ENCODE assay signal across 8 cellular contexts in the genomic region with DNA sequence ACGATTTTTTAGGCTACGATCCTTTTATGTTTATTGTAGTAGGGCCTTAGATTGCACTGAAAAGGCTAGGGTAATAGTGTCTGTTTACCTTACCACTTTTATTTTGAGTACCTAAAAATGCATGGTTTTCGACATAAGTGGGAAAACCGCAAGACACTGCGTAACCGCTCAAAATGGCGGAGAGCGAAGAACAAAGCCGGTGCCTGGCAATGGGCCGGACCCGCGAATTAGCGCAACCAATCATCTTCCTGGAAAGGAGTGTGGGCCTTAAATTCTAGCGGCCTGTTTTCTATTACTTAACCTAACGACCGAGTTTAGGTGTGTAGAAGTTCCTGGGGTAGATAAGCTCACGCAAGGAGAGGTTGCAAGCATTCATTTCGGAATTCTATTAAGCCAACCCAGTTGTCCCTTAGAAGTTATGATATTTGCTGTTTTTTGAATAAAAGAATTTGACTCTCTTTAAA.
A peak's percentile ranks its signal among the peaks of the same experiment; 100 is the strongest.
DNase-seq lines count a peak whose midpoint lies in the region; ATAC-seq, FAIRE-seq and TF ChIP-seq lines count a peak whose summit lies in the region.

No MANE protein-coding gene starts in this region.

- RAD21 ChIA-PET in GM12878 (lab: Charles Lee; ENCODE audit: unreplicated experiment), result interaction anchor here (2.9 kb wide), 1 partner anchor 11 kb away, joined by 26 read pairs; a partner anchor contains a TSS

- DNase-seq in EH (ENCODE audit: low read depth) (peak; percentile 91), HFF-Myc (ENCODE audit: extremely low read depth, low read depth) (no peak), NCI-H187 treated with DMSO at 0.1 percent for 48 hours (lab: John Stamatoyannopoulos, UW) (peak; percentile 38), T-helper 9 cell (peak; percentile 60), GM12878 (ENCODE audit: low read depth, low spot score) (no peak), AML-193 (lab: John Stamatoyannopoulos, UW) (no peak)

- SMC1A ChIA-PET in GM12878 (lab: Charles Lee; ENCODE audit: uncharacterized antibody, unreplicated experiment), result interaction anchor here (1.2 to 2.3 kb wide), 4 partner anchors 11 to 80 kb away, joined by 3 to 14 read pairs (median 8); a partner anchor contains a TSS

- TF ChIP-seq RAD21 in GM12878 (IDR thresholded peaks at IDR 0.05; ENCODE audit: insufficient read depth, low read depth, low read length), result no peak

- peak; percentile 44 for FAIRE-seq in GM12878 (lab: Jason Lieb, UNC)

- H3K9ac ChIP-seq in GM12878 (ENCODE audit: control insufficient read depth, insufficient read depth, low read length) (peak overlapping the region; percentile 95), iPS-18a (ENCODE audit: low read length) (peak overlapping the region; percentile 98), skeletal muscle tissue (ENCODE audit: low read depth in 1 of 3, low read length in 3 of 3) (peak overlapping the region in 2 of 3 donors; percentile 72 to 76)

- peak; percentile 77 for ATAC-seq in GM12878

- H3K36me3 ChIP-seq in GM12878 (ENCODE audit: control insufficient read depth in 2 of 2, insufficient read depth in 2 of 2, low read length in 1 of 2) (no peaks in the 10 kb centered on the region), iPS-18a (ENCODE audit: control insufficient read depth, low read depth, low read length) (no peaks in the 10 kb centered on the region), skeletal muscle tissue (ENCODE audit: control insufficient read depth in 3 of 3, insufficient read depth in 3 of 3, low read length in 3 of 3) (no peaks in the 10 kb centered on the region)

- H3K79me2 ChIP-seq in GM12878 (ENCODE audit: control insufficient read depth, insufficient read depth, low read length), result peaks cover 8% of the 10 kb centered on the region

- peak; percentile 67 for TF ChIP-seq POLR2A in GM12878 (IDR thresholded peaks at IDR 0.05; ENCODE audit: low read depth, low read length)

- H3K4me1 ChIP-seq in GM12878 (ENCODE audit: control insufficient read depth, insufficient read depth, low read length) (peaks cover 14% of the 10 kb centered on the region), iPS-18a (ENCODE audit: control insufficient read depth, low read depth, low read length) (peaks cover 33% of the 10 kb centered on the region), skeletal muscle tissue (ENCODE audit: control insufficient read depth in 3 of 3, insufficient read depth in 3 of 3, low read length in 3 of 3) (peaks cover 0 to 5% (median 4%) of the 10 kb centered on the region in 3 donors)

- H4K20me1 ChIP-seq in GM12878 (ENCODE audit: control insufficient read depth, insufficient read depth), result no peaks in the 10 kb centered on the region

- in situ Hi-C loops in GM12878 (cut with MboI), result no loop called here

- H3K27ac ChIP-seq in GM12878 (ENCODE audit: control insufficient read depth, insufficient read depth) (peak overlapping the region; percentile 96), iPS-18a (ENCODE audit: low read length) (peak overlapping the region; percentile 100), skeletal muscle tissue (ENCODE audit: low read depth, low read length) (peak overlapping the region; percentile 77)

- POLR2A ChIA-PET in GM12878 (lab: Charles Lee), result interaction anchor here (0.7 to 5.2 kb wide), 6 partner anchors 10 to 53 kb away, joined by 3 to 57 read pairs (median 4); a partner anchor contains a TSS

- H3K4me2 ChIP-seq in GM12878 (ENCODE audit: control insufficient read depth, insufficient read depth), result peak overlapping the region; percentile 97

- peak overlapping the region; percentile 68 for H3K4me3 ChIP-seq in HFF-Myc (replicated peaks; ENCODE audit: low read depth, low read length)
- peak overlapping the region; percentile 72 for H3K4me3 ChIP-seq in GM12878
- peak overlapping the region; percentile 76 for H3K4me3 ChIP-seq in iPS-18a (ENCODE audit: low read length)
- peak overlapping the region; percentile 53 to 80 (median 68) for H3K4me3 ChIP-seq in skeletal muscle tissue (ENCODE audit: low read length in 3 of 3)

- no peaks in the 10 kb centered on the region for H3K27me3 ChIP-seq in GM12878 (replicated peaks in 1 of 2; ENCODE audit: control insufficient read depth in 2 of 2, insufficient read depth in 2 of 2, low read length in 1 of 2)
- H3K27me3 ChIP-seq in iPS-18a (ENCODE audit: control insufficient read depth, insufficient read depth, low read length), result no peaks in the 10 kb centered on the region
- peaks cover 36 to 66% (median 57%) of the 10 kb centered on the region in 3 donors for H3K27me3 ChIP-seq in skeletal muscle tissue (ENCODE audit: control insufficient read depth in 3 of 3, insufficient read depth in 3 of 3, low read length in 3 of 3)

- no peaks in the 10 kb centered on the region for H3K9me3 ChIP-seq in GM12878 (replicated peaks; ENCODE audit: control insufficient read depth, insufficient read depth, low read length)
- H3K9me3 ChIP-seq in iPS-18a (ENCODE audit: control insufficient read depth, low read depth, low read length), result no peaks in the 10 kb centered on the region
- H3K9me3 ChIP-seq in skeletal muscle tissue (ENCODE audit: control insufficient read depth in 3 of 3, low read length in 3 of 3), result no peaks in the 10 kb centered on the region

- CTCF ChIA-PET in GM12878 (lab: Yijun Ruan, JAX), result interaction anchor here (1.0 to 1.9 kb wide), 5 partner anchors 9 to 45 kb away, joined by 3 to 6 read pairs (median 4); a partner anchor contains a TSS

- no peak for TF ChIP-seq EP300 in GM12878 (IDR thresholded peaks at IDR 0.05; ENCODE audit: borderline replicate concordance in 1 of 2, control insufficient read depth in 1 of 2, low read depth in 2 of 2, low read length in 2 of 2)

- intact Hi-C loops in GM12878 (cut with micrococcal nuclease; ENCODE audit: unreplicated experiment), result loop anchor here (1.0 to 2.0 kb wide), 2 partner anchors 11 to 68 kb away; a partner anchor contains a TSS

- BruUV-seq in GM12878 (replicated peaks; lab: Mats Ljungman, UMichigan), result no TSS peak

- H2AFZ ChIP-seq in GM12878 (ENCODE audit: control insufficient read depth, low read depth, low read length), result peak overlapping the region; percentile 83; the same call in 1 of the 2 replicates

- WGBS in GM12878 (ENCODE audit: insufficient coverage, insufficient replicate concordance, low lambda C conversion rate, missing lambda C conversion rate), result 2% methylated on average over 18 of the region's 18 CpGs

- TF ChIP-seq CTCF in HFF-Myc (IDR thresholded peaks at IDR 0.05; ENCODE audit: low read depth, low read length, missing control alignments), result no peak
- TF ChIP-seq CTCF in GM12878 (IDR thresholded peaks at IDR 0.05 in 2 of 3, conservative IDR thresholded peaks at IDR 0.05 in 1 of 3; ENCODE audit: control insufficient read depth in 2 of 3, extremely low read depth in 1 of 3, insufficient read depth in 1 of 3, low read depth in 3 of 3, low read length in 3 of 3), result no peak

TF ChIP-seq in GM12878, 131 proteins besides CTCF, POLR2A, EP300 and RAD21 (continues in another document):
- TF ChIP-seq, protein P1, sequence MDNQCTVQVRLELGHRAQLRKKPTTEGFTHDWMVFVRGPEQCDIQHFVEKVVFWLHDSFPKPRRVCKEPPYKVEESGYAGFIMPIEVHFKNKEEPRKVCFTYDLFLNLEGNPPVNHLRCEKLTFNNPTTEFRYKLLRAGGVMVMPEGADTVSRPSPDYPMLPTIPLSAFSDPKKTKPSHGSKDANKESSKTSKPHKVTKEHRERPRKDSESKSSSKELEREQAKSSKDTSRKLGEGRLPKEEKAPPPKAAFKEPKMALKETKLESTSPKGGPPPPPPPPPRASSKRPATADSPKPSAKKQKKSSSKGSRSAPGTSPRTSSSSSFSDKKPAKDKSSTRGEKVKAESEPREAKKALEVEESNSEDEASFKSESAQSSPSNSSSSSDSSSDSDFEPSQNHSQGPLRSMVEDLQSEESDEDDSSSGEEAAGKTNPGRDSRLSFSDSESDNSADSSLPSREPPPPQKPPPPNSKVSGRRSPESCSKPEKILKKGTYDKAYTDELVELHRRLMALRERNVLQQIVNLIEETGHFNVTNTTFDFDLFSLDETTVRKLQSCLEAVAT (IDR thresholded peaks at IDR 0.05), result peak; percentile 35; the same call in 1 of the 2 replicates
- TF ChIP-seq POLR2AphosphoS2 (IDR thresholded peaks at IDR 0.05; ENCODE audit: low read depth, low read length), result peak; percentile 56; the same call in 1 of the 2 replicates
- peak; percentile 94 for TF ChIP-seq BACH1 (IDR thresholded peaks at IDR 0.05; ENCODE audit: borderline replicate concordance)
- TF ChIP-seq ATF2 (IDR thresholded peaks at IDR 0.05; ENCODE audit: low read length), result peak; percentile 33; the same call in 1 of the 2 replicates
- peak; percentile 78; the same call in 1 of the 2 replicates for TF ChIP-seq PML (IDR thresholded peaks at IDR 0.05; ENCODE audit: low read length)
- peak; percentile 96 for TF ChIP-seq YY1 (IDR thresholded peaks at IDR 0.05; ENCODE audit: low read depth, low read length)
- no peak for TF ChIP-seq RB1 (IDR thresholded peaks at IDR 0.05; ENCODE audit: borderline replicate concordance)
- no peak for TF ChIP-seq BCL11A (IDR thresholded peaks at IDR 0.05; ENCODE audit: low read depth, low read length)
- TF ChIP-seq CBFB (IDR thresholded peaks at IDR 0.05; ENCODE audit: low read depth), result peak; percentile 65
- TF ChIP-seq HCFC1 (IDR thresholded peaks at IDR 0.05; ENCODE audit: low read length), result no peak
- TF ChIP-seq EZH2 (IDR thresholded peaks at IDR 0.05; ENCODE audit: borderline replicate concordance, control insufficient read depth, low read depth, low read length), result no peak
- peak; percentile 31; the same call in 1 of the 3 replicates for TF ChIP-seq POU2F2 (IDR thresholded peaks at IDR 0.05; ENCODE audit: borderline replicate concordance, low read depth, low read length)
- no peak for TF ChIP-seq DPF2 (IDR thresholded peaks at IDR 0.05)
- TF ChIP-seq TCF12 (IDR thresholded peaks at IDR 0.05; ENCODE audit: low read depth, low read length), result peak; percentile 1; the same call in 1 of the 2 replicates
- peak; percentile 44; the same call in 1 of the 2 replicates for TF ChIP-seq TBL1XR1 (IDR thresholded peaks at IDR 0.05; ENCODE audit: low read depth, low read length)
- TF ChIP-seq MEF2A (IDR thresholded peaks at IDR 0.05; ENCODE audit: insufficient read depth, low read depth, low read length), result no peak
- 0 out of 4 replicates have a peak, but pooled peaks of 1 of the 2 experiments have one; percentile 18 for TF ChIP-seq SRF (IDR thresholded peaks at IDR 0.05; ENCODE audit: low read depth in 2 of 2, low read length in 2 of 2)

Comparison
In these comparisons a context has a peak if more than half of its experiments do, and no peak if none do; other contexts are left out.
1. DNase-seq: peak in EH (single experiment), NCI-H187 treated with DMSO at 0.1 percent for 48 hours (single experiment) and T-helper 9 cell (single experiment); none in HFF-Myc (single experiment), GM12878 (single experiment) and AML-193 (0 of 2).
2. Peak in every context shown above with its lines, with median percentiles within 50 percentile points of each other: H3K4me3 ChIP-seq, H3K27ac ChIP-seq and H3K9ac ChIP-seq.